13 cellular contexts compared by ENCODE assay signal in the genomic region with DNA sequence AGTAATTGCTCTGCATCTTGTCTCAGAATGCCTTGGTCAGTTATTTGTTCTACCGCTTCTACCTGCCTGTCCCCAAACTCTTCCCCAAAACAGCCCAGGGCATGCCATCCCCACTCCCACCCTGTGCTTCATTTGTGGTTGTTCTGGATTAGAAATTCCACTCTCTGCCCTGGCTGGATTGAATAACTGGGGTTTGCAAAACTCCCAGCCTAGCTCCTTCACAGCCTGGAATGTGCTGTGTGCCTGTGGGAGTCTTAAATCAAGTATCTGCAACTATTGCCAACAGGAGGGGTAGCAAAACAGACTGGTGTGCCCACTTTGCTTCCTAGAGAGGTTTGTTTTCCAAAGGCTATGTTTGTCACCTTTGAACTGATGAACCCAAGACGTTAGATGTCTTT. TPM values are rescaled to one million over a fixed set of nuclear protein-coding genes. Genes with fewer than 3 reads are reported as not detected.
A peak's percentile ranks its signal among the peaks of the same experiment; 100 is the strongest.
DNase-seq lines count a peak whose midpoint lies in the region; ATAC-seq and TF ChIP-seq lines count a peak whose summit lies in the region.
"Had no signal": no experiment of that assay in that cellular context is flagged by ENCODE, and none has a peak within 500 bp of the region (broad histone marks: within the 10 kb centered on the region; RNA-seq: fewer than 3 reads in every experiment).

No MANE protein-coding gene starts in this region.

- no peak for ATAC-seq in left lung
- no peak for ATAC-seq in activated naive CD4-positive, alpha-beta T cell treated with anti-CD3 and anti-CD28 coated beads, Interleukin-2, amount 50 U/mL, for 72 hours
- ATAC-seq in HG03342 (IDR thresholded peaks at IDR 0.05; ENCODE audit: unreplicated experiment): no peak
- ATAC-seq: natural killer cell treated with Interleukin-12 subunit alpha and Interleukin-12 subunit beta and Interleukin-15 and Interleukin-18, amount 100 ng/mL, for 72 hours had no signal

- H3K36me3 Mint-ChIP-seq in activated naive CD4-positive, alpha-beta T cell treated with anti-CD3 and anti-CD28 coated beads, Interleukin-2, amount 50 U/mL, for 72 hours: no peaks in the 10 kb centered on the region
- H3K36me3 Mint-ChIP-seq: activated naive CD8-positive, alpha-beta T cell treated with anti-CD3 and anti-CD28 coated beads, Interleukin-2, amount 10 ng/mL, durations not matched to agents 7 days and 5 days; natural killer cell treated with Interleukin-12 subunit alpha and Interleukin-12 subunit beta and Interleukin-15 and Interleukin-18, amount 100 ng/mL, for 72 hours had no signal

- POLR2A ChIA-PET in RWPE1 (lab: Yijun Ruan, JAX; ENCODE audit: low non-redundant PET): no interaction called here

- H3K9me3 ChIP-seq in adipocyte (ENCODE audit: control insufficient read depth, low read length): no peaks in the 10 kb centered on the region
- no peaks in the 10 kb centered on the region for H3K9me3 ChIP-seq in left lung
- no peaks in the 10 kb centered on the region for H3K9me3 ChIP-seq in skeletal muscle satellite cell (replicated peaks; ENCODE audit: low read length)

- peak; percentile 62 for DNase-seq in AG10803 (ENCODE audit: low read depth)
- peak; percentile 30 for DNase-seq in adipocyte (ENCODE audit: low read depth)
- DNase-seq in left lung: no peak
- no peak for DNase-seq in NCI-H1048 (lab: John Stamatoyannopoulos, UW)
- no peak for DNase-seq in activated naive CD4-positive, alpha-beta T cell treated with anti-CD3 and anti-CD28 coated beads, Interleukin-2, amount 50 U/mL, for 72 hours (ENCODE audit: low spot score in 2 of 2)
- DNase-seq in RWPE1 (ENCODE audit: low spot score): no peak
- DNase-seq: activated CD8-positive, alpha-beta memory T cell treated with anti-CD3 and anti-CD28 coated beads, Interleukin-2, amount 50 U/mL, for 4 hours; activated naive CD8-positive, alpha-beta T cell treated with anti-CD3 and anti-CD28 coated beads, Interleukin-2, amount 10 ng/mL, durations not matched to agents 7 days and 5 days; MV-4-11; NCI-H2227 treated with DMSO at 0.1 percent for 48 hours had no signal

- CTCF ChIA-PET in RWPE1 (lab: Yijun Ruan, JAX): interaction anchor here (0.6 kb wide), 1 partner anchor 27 kb away, joined by 3 read pairs; no protein-coding TSS in a partner anchor

- H3K27me3 ChIP-seq in adipocyte (replicated peaks; ENCODE audit: control insufficient read depth, insufficient read depth, low read length) (no peaks in the 10 kb centered on the region), left lung (no peaks in the 10 kb centered on the region), skeletal muscle satellite cell (ENCODE audit: control insufficient read depth, insufficient read depth, low read length) (no peaks in the 10 kb centered on the region)

- H3K4me3 ChIP-seq in AG10803 (ENCODE audit: low read length): no peak overlapping the region
- H3K4me3 ChIP-seq in adipocyte (ENCODE audit: low read length): peak overlapping the region; percentile 36
- no peak overlapping the region for H3K4me3 ChIP-seq in left lung
- no peak overlapping the region for H3K4me3 ChIP-seq in skeletal muscle satellite cell (ENCODE audit: low read length)

- TF ChIP-seq CTCF in AG10803 (conservative IDR thresholded peaks at IDR 0.05; ENCODE audit: low read length) (no peak), left lung (IDR thresholded peaks at IDR 0.05) (no peak), RWPE1 (conservative IDR thresholded peaks at IDR 0.05; ENCODE audit: low read depth) (no peak)

- intact Hi-C loops in left lung (cut with DNase I): no loop called here

- H3K27ac Mint-ChIP-seq in activated naive CD4-positive, alpha-beta T cell treated with anti-CD3 and anti-CD28 coated beads, Interleukin-2, amount 50 U/mL, for 72 hours: peak overlapping the region in 1 of 2 donors; percentile 15
- H3K27ac Mint-ChIP-seq: activated naive CD8-positive, alpha-beta T cell treated with anti-CD3 and anti-CD28 coated beads, Interleukin-2, amount 10 ng/mL, durations not matched to agents 7 days and 5 days; natural killer cell treated with Interleukin-12 subunit alpha and Interleukin-12 subunit beta and Interleukin-15 and Interleukin-18, amount 100 ng/mL, for 72 hours had no signal

- H3K27ac ChIP-seq in left lung (peak overlapping the region; percentile 53 to 72), RWPE1 (no peak overlapping the region; the same call in 1 of the 2 replicates)

- no peaks in the 10 kb centered on the region for H3K36me3 ChIP-seq in adipocyte (ENCODE audit: control insufficient read depth, insufficient read depth, low read length, severe bottlenecking)
- H3K36me3 ChIP-seq in left lung: no peaks in the 10 kb centered on the region
- no peaks in the 10 kb centered on the region for H3K36me3 ChIP-seq in skeletal muscle satellite cell (ENCODE audit: insufficient read depth, low read length)

- H3K9ac ChIP-seq in adipocyte (ENCODE audit: low read length) (peak overlapping the region; percentile 74), skeletal muscle satellite cell (ENCODE audit: low read depth, low read length) (peak overlapping the region; percentile 21)

- no peaks in the 10 kb centered on the region for H3K9me3 Mint-ChIP-seq in activated naive CD4-positive, alpha-beta T cell treated with anti-CD3 and anti-CD28 coated beads, Interleukin-2, amount 50 U/mL, for 72 hours
- H3K9me3 Mint-ChIP-seq: activated naive CD8-positive, alpha-beta T cell treated with anti-CD3 and anti-CD28 coated beads, Interleukin-2, amount 10 ng/mL, durations not matched to agents 7 days and 5 days; natural killer cell treated with Interleukin-12 subunit alpha and Interleukin-12 subunit beta and Interleukin-15 and Interleukin-18, amount 100 ng/mL, for 72 hours had no signal

- peak overlapping the region; percentile 68 for H3K4me2 ChIP-seq in skeletal muscle satellite cell (ENCODE audit: low read length)

- H3K4me1 ChIP-seq in adipocyte (ENCODE audit: control insufficient read depth, insufficient read depth, low read length) (peaks cover 73% of the 10 kb centered on the region), left lung (peaks cover 35 to 62% of the 10 kb centered on the region in 2 donors), skeletal muscle satellite cell (ENCODE audit: control insufficient read depth, insufficient read depth, low read length) (peaks cover 48% of the 10 kb centered on the region)

RNA-seq across cellular contexts. Expression of a gene that starts 24.2 kb away (rescaled TPM):
- 10 to 100 TPM; 52.4 to 67.9 TPM for total RNA-seq in left lung
- 0.22 and 0.25 TPM in 2 replicates for total RNA-seq in skeletal muscle satellite cell (2012; rRNA removed)
- 1 to 10 TPM; 1.3 to 1.9 TPM for total RNA-seq in activated naive CD4-positive, alpha-beta T cell treated with anti-CD3 and anti-CD28 coated beads, Interleukin-2, amount 50 U/mL, for 72 hours

RNA-seq across cellular contexts. Expression of a gene that starts 58.7 kb away (rescaled TPM):
- total RNA-seq in left lung: under 1 TPM; 0.31 to 0.55 TPM
- total RNA-seq in skeletal muscle satellite cell (2012; rRNA removed): 0.44 TPM in 1 of 2 replicates, not detected in the other
- under 1 TPM in 1 of 2 donors, not detected in 1; 0.16 TPM for total RNA-seq in activated naive CD4-positive, alpha-beta T cell treated with anti-CD3 and anti-CD28 coated beads, Interleukin-2, amount 50 U/mL, for 72 hours
- total RNA-seq: activated naive CD8-positive, alpha-beta T cell treated with anti-CD3 and anti-CD28 coated beads, Interleukin-2, amount 10 ng/mL, durations not matched to agents 7 days and 5 days; natural killer cell treated with Interleukin-12 subunit alpha and Interleukin-12 subunit beta and Interleukin-15 and Interleukin-18, amount 100 ng/mL, for 72 hours had no signal

Comparison
In these comparisons a context has a peak if more than half of its experiments do, and no peak if none do; other contexts are left out.
1. DNase-seq: peak in AG10803 (single experiment) and adipocyte (single experiment); none in left lung (0 of 2), NCI-H1048 (single experiment), activated naive CD4-positive, alpha-beta T cell treated with anti-CD3 and anti-CD28 coated beads, Interleukin-2, amount 50 U/mL, for 72 hours (0 of 2) and RWPE1 (single experiment).
2. RNA of a gene that starts 24.2 kb away (total RNA-seq): 52.4 to 67.9 TPM in left lung; 1.3 to 1.9 TPM in activated naive CD4-positive, alpha-beta T cell treated with anti-CD3 and anti-CD28 coated beads, Interleukin-2, amount 50 U/mL, for 72 hours; every median in the first group is over 10 times any median in the second.